1 cellular context compared by ENCODE assay signal in genomic region chr7:3042301-3042700, GRCh38.
TF ChIP-seq lines count a peak whose summit lies in the region.

No MANE protein-coding gene starts in this region.

TF ChIP-seq in endothelial cell of umbilical vein, 7 proteins besides CTCF, POLR2A, EP300 and RAD21 (continued from another document):
- TF ChIP-seq, protein P1, sequence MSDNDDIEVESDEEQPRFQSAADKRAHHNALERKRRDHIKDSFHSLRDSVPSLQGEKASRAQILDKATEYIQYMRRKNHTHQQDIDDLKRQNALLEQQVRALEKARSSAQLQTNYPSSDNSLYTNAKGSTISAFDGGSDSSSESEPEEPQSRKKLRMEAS (IDR thresholded peaks at IDR 0.05; ENCODE audit: insufficient read depth, insufficient read length), result no peak
- TF ChIP-seq EZH2 (IDR thresholded peaks at IDR 0.05; ENCODE audit: borderline replicate concordance, low read depth, low read length, severe bottlenecking) (no peak), GATA2 (IDR thresholded peaks at IDR 0.05; ENCODE audit: insufficient read depth, insufficient read length, low read depth, low read length) (no peak), POLR2AphosphoS5 (IDR thresholded peaks at IDR 0.05; ENCODE audit: insufficient read depth, low read depth, low read length) (no peak), FOS (IDR thresholded peaks at IDR 0.05; ENCODE audit: borderline replicate concordance, insufficient read depth, low read length) (no peak), MYC (IDR thresholded peaks at IDR 0.05; ENCODE audit: low read depth, low read length) (no peak)
